ENCODE assay signal across 8 cellular contexts in genomic region chr3:141279074-141279945, GRCh38. TPM values are rescaled to one million over a fixed set of nuclear protein-coding genes. Genes with fewer than 3 reads are reported as not detected.
DNase-seq lines count a peak whose midpoint lies in the region; TF ChIP-seq lines count a peak whose summit lies in the region.

No MANE protein-coding gene starts in this region.

- H3K36me3 ChIP-seq in ascending aorta (no peaks in the 10 kb centered on the region), tibial artery (peaks cover 0 to 5% (median 0%) of the 10 kb centered on the region in 3 donors)

- no peak for TF ChIP-seq POLR2A in NB4 (IDR thresholded peaks at IDR 0.05; ENCODE audit: extremely low read depth, insufficient read length)

- H3K4me1 ChIP-seq in ascending aorta = peaks cover 12 to 23% of the 10 kb centered on the region in 2 donors
- H3K4me1 ChIP-seq in tibial artery = peaks cover 3 to 54% (median 30%) of the 10 kb centered on the region in 4 donors

- H3K27ac ChIP-seq in ascending aorta (peak overlapping the region; percentile 83), tibial artery (peak overlapping the region; percentile 62 to 66)

- no peaks in the 10 kb centered on the region for H3K9me3 ChIP-seq in ascending aorta
- H3K9me3 ChIP-seq in tibial artery = no peaks in the 10 kb centered on the region

- intact Hi-C loops in ascending aorta (cut with DNase I) (loop anchor here (1.0 to 2.0 kb wide), 2 partner anchors 15 to 48 kb away; partner anchors contain the start of gene PXYLP1), tibial artery (cut with DNase I; ENCODE audit: low total_unique reads) (loop anchor here (5.0 kb wide), 1 partner anchor 47 kb away; the partner anchor contains the start of gene PXYLP1)

- no peak overlapping the region for H3K4me3 ChIP-seq in NB4 (ENCODE audit: low read depth, low read length)
- H3K4me3 ChIP-seq in ascending aorta = no peak overlapping the region
- H3K4me3 ChIP-seq in tibial artery = no peak overlapping the region

- peak; percentile 61 for TF ChIP-seq CTCF in GM20000 (IDR thresholded peaks at IDR 0.05; ENCODE audit: extremely low read depth, missing control alignments)
- TF ChIP-seq CTCF in NB4 (IDR thresholded peaks at IDR 0.05; ENCODE audit: low read depth, low read length) = peak; percentile 39
- TF ChIP-seq CTCF in ascending aorta (IDR thresholded peaks at IDR 0.05) = peak; percentile 57 to 69 (median 57)
- TF ChIP-seq CTCF in tibial artery (IDR thresholded peaks at IDR 0.05) = peak; percentile 50 to 60

- H3K27me3 ChIP-seq in ascending aorta (no peaks in the 10 kb centered on the region), tibial artery (no peaks in the 10 kb centered on the region)

- DNase-seq in DMS79 treated with DMSO at 0.1 percent for 48 hours (lab: John Stamatoyannopoulos, UW) (peak; percentile 22), DMS79 (lab: John Stamatoyannopoulos, UW) (no peak), GM20000 (ENCODE audit: low spot score) (peak; percentile 40), NB4 (ENCODE audit: low read depth) (peak; percentile 44), ascending aorta (ENCODE audit: low spot score in 2 of 2) (peak in 1 of 2 donors; percentile 63), iris pigment epithelial cell (ENCODE audit: low read depth) (peak; percentile 37), tibial artery (no peak), AG20443 (ENCODE audit: low spot score) (no peak)

RNA-seq across cellular contexts. Expression of gene PXYLP1, which starts 47.7 kb away (rescaled TPM):
- total RNA-seq in ascending aorta = 14.2 TPM

Comparison
In these comparisons a context has a peak if more than half of its experiments do, and no peak if none do; other contexts are left out.
1. DNase-seq: peak in DMS79 treated with DMSO at 0.1 percent for 48 hours (single experiment), GM20000 (single experiment), NB4 (single experiment) and iris pigment epithelial cell (single experiment); none in DMS79 (single experiment), tibial artery (0 of 2) and AG20443 (single experiment).
2. Peak in every context shown above with its lines, with median percentiles within 50 percentile points of each other: CTCF ChIP-seq.